Comparison of ENCODE assay signal across 18 cellular contexts in genomic region chr5:43997647-43998251, GRCh38.
DNase-seq lines count a peak whose midpoint lies in the region; ATAC-seq and TF ChIP-seq lines count a peak whose summit lies in the region.
"Had no signal": no experiment of that assay in that cellular context is flagged by ENCODE, and none has a peak within 500 bp of the region (broad histone marks: within the 10 kb centered on the region; RNA-seq: fewer than 3 reads in every experiment).

No MANE protein-coding gene starts in this region.

- no peak overlapping the region for H3K14ac ChIP-seq in mesenchymal stem cell (ENCODE audit: low read length in 2 of 2)

- WGBS in mesenchymal stem cell: 47% methylated on average over 5 of the region's 5 CpGs

- H3K4me3 Mint-ChIP-seq in nephron progenitor cell: no peak overlapping the region
- H3K4me3 Mint-ChIP-seq: activated T-helper 1 cell treated with anti-CD3 and anti-CD28 coated beads, Interleukin-12 subunit alpha, Interleukin-12 subunit beta, Interleukin-2, Interleukin-4 antibody, amounts not matched to agents 30 ng/mL and 10 ng/mL and 1 ng/mL, durations not matched to agents 14 hours and 24 hours and 36 hours; B cell; dendritic cell treated with granulocyte-macrophage colony-stimulating factor and Interleukin-4, amounts not matched to agents 40 ng/mL and 50 ng/mL, for 4 days had no signal

- no peak overlapping the region for H2BK15ac ChIP-seq in mesenchymal stem cell (ENCODE audit: low read depth, poor library complexity, severe bottlenecking)

- DNase-seq in AG08396 (ENCODE audit: low spot score) (peak; percentile 39), LoVo (ENCODE audit: low spot score) (peak; percentile 12), coronary artery (ENCODE audit: low spot score) (no peak), mesenchymal stem cell (peak; percentile 83), kidney tubule cell (ENCODE audit: low spot score) (no peak), nephron progenitor cell (no peak), mucosa of descending colon (no peak)
- DNase-seq: activated CD4-positive, alpha-beta T cell treated with anti-CD3 and anti-CD28 coated beads, Interleukin-2, amount 50 U/mL, for 4 hours; amygdala; DMS79; NCI-H1417; NCI-H446; stimulated activated CD4-positive, alpha-beta T cell treated with anti-CD3 and anti-CD28 coated beads, Interleukin-2, amount 100 ng/mL, for 48 hours had no signal

- H3K9ac ChIP-seq in mesenchymal stem cell (ENCODE audit: low read length): peak overlapping the region; percentile 0

- H3K4me2 ChIP-seq in mesenchymal stem cell (ENCODE audit: low read length, poor library complexity, severe bottlenecking): no peak overlapping the region

- H2BK12ac ChIP-seq in mesenchymal stem cell (ENCODE audit: low read length in 2 of 2): no peak overlapping the region

- no peaks in the 10 kb centered on the region for H3K27me3 Mint-ChIP-seq in nephron progenitor cell (ENCODE audit: low read depth, poor library complexity)
- H3K27me3 Mint-ChIP-seq: B cell; dendritic cell treated with granulocyte-macrophage colony-stimulating factor and Interleukin-4, amounts not matched to agents 40 ng/mL and 50 ng/mL, for 4 days had no signal

- no peak overlapping the region for H4K8ac ChIP-seq in mesenchymal stem cell (ENCODE audit: low read length)

- peak overlapping the region; percentile 14 for H3K4me3 ChIP-seq in coronary artery
- H3K4me3 ChIP-seq in mesenchymal stem cell (ENCODE audit: insufficient read depth in 1 of 2, low read depth in 1 of 2, low read length in 2 of 2): no peak overlapping the region
- no peak overlapping the region for H3K4me3 ChIP-seq in mucosa of descending colon

- H3K27ac ChIP-seq in coronary artery: no peak overlapping the region
- no peak overlapping the region for H3K27ac ChIP-seq in mesenchymal stem cell (ENCODE audit: low read length, poor library complexity, severe bottlenecking)

- H3K18ac ChIP-seq in mesenchymal stem cell (ENCODE audit: low read depth in 1 of 2, low read length in 2 of 2): no peak overlapping the region

- H3K4ac ChIP-seq in mesenchymal stem cell (ENCODE audit: low read depth in 1 of 2, low read length in 2 of 2): no peak overlapping the region

- no peak overlapping the region for H2AFZ ChIP-seq in mesenchymal stem cell (ENCODE audit: low read depth, low read length)

- H3K36me3 ChIP-seq in mesenchymal stem cell (ENCODE audit: control insufficient read depth in 1 of 2, insufficient read depth in 2 of 2, low read depth in 1 of 2, low read length in 2 of 2) (no peaks in the 10 kb centered on the region), mucosa of descending colon (ENCODE audit: low read depth) (no peaks in the 10 kb centered on the region)

- no peaks in the 10 kb centered on the region for H3K9me3 Mint-ChIP-seq in nephron progenitor cell

- ATAC-seq in GM18870 (IDR thresholded peaks at IDR 0.05; ENCODE audit: unreplicated experiment) (no peak), mucosa of descending colon (no peak)
- ATAC-seq: HCT116 had no signal

- H3K4me1 ChIP-seq in mesenchymal stem cell (ENCODE audit: control insufficient read depth, insufficient read depth, low read depth, low read length) (peaks cover 2% of the 10 kb centered on the region), mucosa of descending colon (ENCODE audit: low read depth) (no peaks in the 10 kb centered on the region)

- H3K9me3 ChIP-seq in mesenchymal stem cell (ENCODE audit: control insufficient read depth, low read length): no peaks in the 10 kb centered on the region
- H3K9me3 ChIP-seq in mucosa of descending colon: peaks cover 23% of the 10 kb centered on the region

- no peaks in the 10 kb centered on the region for H3K36me3 Mint-ChIP-seq in nephron progenitor cell (ENCODE audit: low read depth)

- peaks cover 9% of the 10 kb centered on the region for H3K4me1 Mint-ChIP-seq in nephron progenitor cell
- H3K4me1 Mint-ChIP-seq: B cell had no signal

- H3K23ac ChIP-seq in mesenchymal stem cell (ENCODE audit: low read length in 2 of 2): no peak overlapping the region

- no peak overlapping the region for H3K27ac Mint-ChIP-seq in nephron progenitor cell
- H3K27ac Mint-ChIP-seq: activated T-helper 1 cell treated with anti-CD3 and anti-CD28 coated beads, Interleukin-12 subunit alpha, Interleukin-12 subunit beta, Interleukin-2, Interleukin-4 antibody, amounts not matched to agents 30 ng/mL and 10 ng/mL and 1 ng/mL, durations not matched to agents 14 hours and 24 hours and 36 hours; B cell; dendritic cell treated with granulocyte-macrophage colony-stimulating factor and Interleukin-4, amounts not matched to agents 40 ng/mL and 50 ng/mL, for 4 days had no signal

- H2BK120ac ChIP-seq in mesenchymal stem cell (ENCODE audit: low read depth, low read length): no peak overlapping the region

- H4K91ac ChIP-seq in mesenchymal stem cell (ENCODE audit: low read length): no peak overlapping the region

- TF ChIP-seq CTCF in coronary artery (IDR thresholded peaks at IDR 0.05) (no peak), nephron progenitor cell (IDR thresholded peaks at IDR 0.05) (no peak), mucosa of descending colon (IDR thresholded peaks at IDR 0.05) (no peak)

- no peaks in the 10 kb centered on the region for H3K27me3 ChIP-seq in mesenchymal stem cell (ENCODE audit: control insufficient read depth in 1 of 2, insufficient read depth in 1 of 2, low read length in 2 of 2)

- H3K79me1 ChIP-seq in mesenchymal stem cell (replicated peaks; ENCODE audit: low read length, poor library complexity, severe bottlenecking): no peaks in the 10 kb centered on the region

- intact Hi-C loops in mucosa of descending colon (cut with DNase I, micrococcal nuclease): no loop called here

- no peak overlapping the region for H2BK5ac ChIP-seq in mesenchymal stem cell (ENCODE audit: low read depth, low read length, poor library complexity, severe bottlenecking)

- no peak overlapping the region for H2AK5ac ChIP-seq in mesenchymal stem cell (ENCODE audit: low read length, severe bottlenecking)

Comparison
In these comparisons a context has a peak if more than half of its experiments do, and no peak if none do; other contexts are left out.
1. DNase-seq: peak in AG08396 (single experiment), LoVo (single experiment) and mesenchymal stem cell (single experiment); none in coronary artery (single experiment), kidney tubule cell (single experiment), nephron progenitor cell (single experiment) and mucosa of descending colon (0 of 3).